In genomic region chr9:114364123-114364522, GRCh38 we compare ENCODE assay signal across 1 cellular context.
TF ChIP-seq lines count a peak whose summit lies in the region.

No MANE protein-coding gene starts in this region.

TF ChIP-seq in IMR-90, 13 proteins besides CTCF, POLR2A, EP300 and RAD21 (continued from another document):
- TF ChIP-seq CHD1 (IDR thresholded peaks at IDR 0.05; ENCODE audit: low read depth, low read length), result no peak
- peak; percentile 39; the same call in 1 of the 2 replicates for TF ChIP-seq FOS (IDR thresholded peaks at IDR 0.05; ENCODE audit: low read depth, low read length)
- no peak for TF ChIP-seq MAFK (IDR thresholded peaks at IDR 0.05; ENCODE audit: low read depth, low read length)
- 0 out of 2 replicates have a peak, but pooled peaks have one; percentile 18 for TF ChIP-seq BHLHE40 (IDR thresholded peaks at IDR 0.05; ENCODE audit: low read depth, low read length)
- TF ChIP-seq CEBPB (IDR thresholded peaks at IDR 0.05; ENCODE audit: low read depth, low read length), result peak; percentile 100
- no peak for TF ChIP-seq RCOR1 (IDR thresholded peaks at IDR 0.05; ENCODE audit: insufficient replicate concordance, low read length)
- TF ChIP-seq MXI1 (IDR thresholded peaks at IDR 0.05; ENCODE audit: borderline replicate concordance, low read depth, low read length), result no peak
- no peak; the same call in 1 of the 2 replicates for TF ChIP-seq SMC3 (IDR thresholded peaks at IDR 0.05; ENCODE audit: low read depth, low read length)
- TF ChIP-seq USF2 (IDR thresholded peaks at IDR 0.05; ENCODE audit: low read depth, low read length), result no peak
- TF ChIP-seq NFE2L2 (IDR thresholded peaks at IDR 0.05; ENCODE audit: low read depth, low read length), result no peak
- TF ChIP-seq RFX5 (IDR thresholded peaks at IDR 0.05; ENCODE audit: low read depth, low read length), result no peak
- no peak for TF ChIP-seq MAZ (IDR thresholded peaks at IDR 0.05; ENCODE audit: borderline replicate concordance, low read depth, low read length)
TF ChIP-seq in IMR-90: peak in this region for 3.
